In the genomic region with DNA sequence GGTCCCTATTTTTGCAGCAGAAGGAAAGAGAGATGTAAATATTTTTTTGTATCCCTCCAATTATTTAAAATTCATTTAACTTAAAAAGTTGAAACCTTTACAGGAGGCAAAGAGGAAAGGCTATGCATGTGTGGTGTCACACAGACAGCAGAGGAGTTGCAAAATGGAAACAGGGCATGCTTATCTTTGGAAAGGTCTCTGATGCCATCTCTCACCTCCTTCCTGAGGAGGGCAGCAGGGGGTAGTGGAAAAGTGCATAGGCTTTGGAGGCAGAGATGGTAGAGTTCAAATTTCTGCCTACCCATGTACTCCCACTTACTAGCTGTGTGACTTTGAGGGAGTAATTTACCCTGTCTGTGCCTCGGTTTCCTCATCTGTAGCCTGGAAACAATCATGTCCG, we compare ENCODE assay signal across 11 cellular contexts.
DNase-seq lines count a peak whose midpoint lies in the region; ATAC-seq lines count a peak whose summit lies in the region.
"Had no signal": no experiment of that assay in that cellular context is flagged by ENCODE, and none has a peak within 500 bp of the region (broad histone marks: within the 10 kb centered on the region; RNA-seq: fewer than 3 reads in every experiment).

No MANE protein-coding gene starts in this region.

- peak overlapping the region; percentile 45 for H3K27ac Mint-ChIP-seq in stimulated activated naive CD8-positive, alpha-beta T cell treated with anti-CD3 and anti-CD28 coated beads, Interleukin-15, Interleukin-2, amounts not matched to agents 100 ng/mL and 50 ng/mL, for 24 hours
- H3K27ac Mint-ChIP-seq: activated B cell treated with CpG ODN at 0.5 μM for 24 hours had no signal

- no peak overlapping the region for H3K4me3 Mint-ChIP-seq in stimulated activated naive CD8-positive, alpha-beta T cell treated with anti-CD3 and anti-CD28 coated beads, Interleukin-15, Interleukin-2, amounts not matched to agents 100 ng/mL and 50 ng/mL, for 24 hours
- H3K4me3 Mint-ChIP-seq: activated B cell treated with CpG ODN at 0.5 μM for 24 hours; CD4-positive, alpha-beta T cell had no signal

- intact Hi-C loops in left colon (cut with DNase I, micrococcal nuclease), result no loop called here

- H3K27me3 Mint-ChIP-seq in stimulated activated naive CD8-positive, alpha-beta T cell treated with anti-CD3 and anti-CD28 coated beads, Interleukin-15, Interleukin-2, amounts not matched to agents 100 ng/mL and 50 ng/mL, for 24 hours, result no peaks in the 10 kb centered on the region
- H3K27me3 Mint-ChIP-seq: activated B cell treated with CpG ODN at 0.5 μM for 24 hours; CD4-positive, alpha-beta T cell had no signal

- no peak for ATAC-seq in stimulated activated naive CD8-positive, alpha-beta T cell treated with anti-CD3 and anti-CD28 coated beads, Interleukin-15, Interleukin-2, amounts not matched to agents 100 U/mL and 50 U/mL, for 24 hours
- ATAC-seq in left colon, result peak; percentile 47
- no peak for ATAC-seq in HG03354 (IDR thresholded peaks at IDR 0.05; ENCODE audit: poor library complexity, severe bottlenecking, unreplicated experiment)
- ATAC-seq in GM19324 (IDR thresholded peaks at IDR 0.05; ENCODE audit: low FRiP score, unreplicated experiment), result no peak
- no peak for ATAC-seq in GM21447 (IDR thresholded peaks at IDR 0.05; ENCODE audit: unreplicated experiment)
- ATAC-seq: activated naive CD4-positive, alpha-beta T cell treated with anti-CD3 and anti-CD28 coated beads, Interleukin-2, amount 50 U/mL, for 72 hours had no signal

- H3K4me1 Mint-ChIP-seq in stimulated activated naive CD8-positive, alpha-beta T cell treated with anti-CD3 and anti-CD28 coated beads, Interleukin-15, Interleukin-2, amounts not matched to agents 100 ng/mL and 50 ng/mL, for 24 hours (ENCODE audit: low read depth), result no peaks in the 10 kb centered on the region

- peaks cover 23% of the 10 kb centered on the region for H3K36me3 Mint-ChIP-seq in stimulated activated naive CD8-positive, alpha-beta T cell treated with anti-CD3 and anti-CD28 coated beads, Interleukin-15, Interleukin-2, amounts not matched to agents 100 ng/mL and 50 ng/mL, for 24 hours (ENCODE audit: low read depth)

- no peaks in the 10 kb centered on the region for H3K9me3 Mint-ChIP-seq in stimulated activated naive CD8-positive, alpha-beta T cell treated with anti-CD3 and anti-CD28 coated beads, Interleukin-15, Interleukin-2, amounts not matched to agents 100 ng/mL and 50 ng/mL, for 24 hours
- H3K9me3 Mint-ChIP-seq: activated B cell treated with CpG ODN at 0.5 μM for 24 hours; activated naive CD4-positive, alpha-beta T cell treated with anti-CD3 and anti-CD28 coated beads, Interleukin-2, amount 50 U/mL, for 72 hours; CD4-positive, alpha-beta T cell had no signal

- DNase-seq in stimulated activated naive CD8-positive, alpha-beta T cell treated with anti-CD3 and anti-CD28 coated beads, Interleukin-15, Interleukin-2, amounts not matched to agents 100 U/mL and 50 U/mL, for 24 hours, result no peak
- DNase-seq in UCSD-AML1 (lab: John Stamatoyannopoulos, UW; ENCODE audit: unreplicated experiment) (peak; percentile 19), left colon (no peak)
- no peak for DNase-seq in NK-92 treated with Interleukin-12 subunit alpha and Interleukin-12 subunit beta, amount 100 ng/mL, for 24 hours (lab: John Stamatoyannopoulos, UW)
- DNase-seq: activated B cell treated with CpG ODN at 0.5 μM for 24 hours; CD4-positive, alpha-beta T cell had no signal
